Comparison of ENCODE assay signal across 13 cellular contexts in genomic region chr13:19791953-19792537, GRCh38.
"Had no signal": no experiment of that assay in that cellular context is flagged by ENCODE, and none has a peak within 500 bp of the region (broad histone marks: within the 10 kb centered on the region; RNA-seq: fewer than 3 reads in every experiment).

No MANE protein-coding gene starts in this region.

- DNase-seq: activated CD4-positive, alpha-beta T cell treated with anti-CD3 and anti-CD28 coated beads, Interleukin-2, amount 10 ng/mL, durations not matched to agents 24 days and 14 days; activated CD8-positive, alpha-beta T cell treated with anti-CD3 and anti-CD28 coated beads, Interleukin-2, amount 10 ng/mL, durations not matched to agents 7 days and 5 days; activated naive CD4-positive, alpha-beta T cell treated with Interleukin-2 at 50 U/mL for 16 hours; activated naive CD8-positive, alpha-beta T cell treated with anti-CD3 and anti-CD28 coated beads, Interleukin-2, amount 10 ng/mL, durations not matched to agents 7 days and 5 days; activated T-cell treated with anti-CD3 and anti-CD28 coated beads, Interleukin-2, amount 50 U/mL, for 24 hours; amygdala; dorsolateral prefrontal cortex; foreskin fibroblast; nephron progenitor cell; occipital lobe; retina; stimulated activated naive B cell treated with anti-CD40 and anti-IgM and Interleukin-4, amounts not matched to agents 10 μg/mL and 1 μg/mL and 100 μg/mL, for 72 hours had no signal

- FAIRE-seq: keratinocyte had no signal
